15 cellular contexts compared by ENCODE assay signal in genomic region chr1:29319300-29320110, GRCh38.
DNase-seq lines count a peak whose midpoint lies in the region; ATAC-seq, FAIRE-seq and TF ChIP-seq lines count a peak whose summit lies in the region.
"Had no signal": no experiment of that assay in that cellular context is flagged by ENCODE, and none has a peak within 500 bp of the region (broad histone marks: within the 10 kb centered on the region; RNA-seq: fewer than 3 reads in every experiment).

No MANE protein-coding gene starts in this region.

- TF ChIP-seq CTCF in upper lobe of right lung (IDR thresholded peaks at IDR 0.05) (no peak), nephron progenitor cell (IDR thresholded peaks at IDR 0.05) (no peak), D721Med (IDR thresholded peaks at IDR 0.05; ENCODE audit: insufficient read depth, missing control alignments) (no peak)

- H3K4me3 Mint-ChIP-seq in nephron progenitor cell, result no peak overlapping the region
- H3K4me3 Mint-ChIP-seq: CD14-positive monocyte; CD4-positive, alpha-beta memory T cell had no signal

- H3K4me1 ChIP-seq in trophoblast cell (ENCODE audit: control insufficient read depth in 1 of 2, insufficient read depth in 2 of 2, low read length in 2 of 2) (peaks cover 0 to 6% of the 10 kb centered on the region in 2 experiments), upper lobe of right lung (no peaks in the 10 kb centered on the region)
- H3K4me1 ChIP-seq: BLaER1, HAP-1 had no signal

- no peak for FAIRE-seq in D721Med (lab: Jason Lieb, UNC)
- FAIRE-seq: H1 had no signal

- DNase-seq in H7 (peak; percentile 30), islet precursor cell (peak; percentile 44), trophoblast cell (no peak), upper lobe of right lung (peak; percentile 53), nephron progenitor cell (no peak), D721Med (ENCODE audit: insufficient read length, low spot score) (no peak)
- DNase-seq: 8988T; CD4-positive, alpha-beta memory T cell; DMS79 treated with DMSO at 0.1 percent for 48 hours; GF-D8 had no signal

- no peak overlapping the region for H2BK120ac ChIP-seq in trophoblast cell (ENCODE audit: insufficient read depth, low read length, poor library complexity)

- H3K9me3 ChIP-seq in trophoblast cell (ENCODE audit: insufficient read depth, low read depth, low read length) (no peaks in the 10 kb centered on the region), upper lobe of right lung (no peaks in the 10 kb centered on the region)
- H3K9me3 ChIP-seq: BLaER1, HAP-1 had no signal

- no peak overlapping the region for H3K18ac ChIP-seq in trophoblast cell (ENCODE audit: low read length)

- H3K36me3 Mint-ChIP-seq in nephron progenitor cell (ENCODE audit: low read depth), result peaks cover 38% of the 10 kb centered on the region
- H3K36me3 Mint-ChIP-seq: CD14-positive monocyte; CD4-positive, alpha-beta memory T cell had no signal

- H3K23ac ChIP-seq in trophoblast cell (ENCODE audit: low read length), result no peak overlapping the region

- H3K14ac ChIP-seq in trophoblast cell (ENCODE audit: low read length), result no peak overlapping the region

- H3K27ac ChIP-seq in trophoblast cell (ENCODE audit: low read depth, low read length) (no peak overlapping the region), upper lobe of right lung (no peak overlapping the region)
- H3K27ac ChIP-seq: BLaER1 had no signal

- no CpG with 5 or more reads among the region's 9 CpGs for WGBS in trophoblast cell (ENCODE audit: extremely low coverage, insufficient coverage, insufficient read length)

- H3K4me3 ChIP-seq in H7 (ENCODE audit: insufficient read depth, low read depth, low read length), result no peak overlapping the region
- H3K4me3 ChIP-seq in trophoblast cell (ENCODE audit: low read depth, low read length), result peak overlapping the region; percentile 23
- no peak overlapping the region for H3K4me3 ChIP-seq in upper lobe of right lung
- H3K4me3 ChIP-seq: BLaER1, HAP-1 had no signal

- no peak overlapping the region for H2AK5ac ChIP-seq in trophoblast cell (ENCODE audit: low read length)

- no peak for ATAC-seq in upper lobe of right lung
- ATAC-seq in HG02610 (IDR thresholded peaks at IDR 0.05; ENCODE audit: unreplicated experiment), result no peak

- no peak overlapping the region for H3K4ac ChIP-seq in trophoblast cell (ENCODE audit: low read depth, low read length)

- H4K91ac ChIP-seq in trophoblast cell (ENCODE audit: low read depth, low read length), result no peak overlapping the region

- H2BK5ac ChIP-seq in trophoblast cell (ENCODE audit: low read depth, low read length, poor library complexity), result no peak overlapping the region

- no peaks in the 10 kb centered on the region for H3K79me2 ChIP-seq in trophoblast cell (ENCODE audit: control insufficient read depth, insufficient read depth, low read length, poor library complexity)

- no peak overlapping the region for H2AFZ ChIP-seq in trophoblast cell (ENCODE audit: insufficient read depth, low read length, poor library complexity)

- peaks cover 25% of the 10 kb centered on the region for H3K4me1 Mint-ChIP-seq in nephron progenitor cell
- H3K4me1 Mint-ChIP-seq: CD14-positive monocyte; CD4-positive, alpha-beta memory T cell had no signal

- H3K36me3 ChIP-seq in H7 (replicated peaks; ENCODE audit: control insufficient read depth, insufficient read depth, low read length), result peaks cover 3% of the 10 kb centered on the region
- peaks cover 44 to 66% of the 10 kb centered on the region in 2 experiments for H3K36me3 ChIP-seq in trophoblast cell (ENCODE audit: control insufficient read depth in 1 of 2, insufficient read depth in 2 of 2, low read length in 2 of 2)
- H3K36me3 ChIP-seq in upper lobe of right lung, result peaks cover 14% of the 10 kb centered on the region
- H3K36me3 ChIP-seq: BLaER1 had no signal

- H4K8ac ChIP-seq in trophoblast cell (ENCODE audit: low read depth, low read length), result no peak overlapping the region

- no peaks in the 10 kb centered on the region for H3K27me3 Mint-ChIP-seq in nephron progenitor cell (ENCODE audit: low read depth, poor library complexity)

- no peak overlapping the region for H3K27ac Mint-ChIP-seq in nephron progenitor cell
- H3K27ac Mint-ChIP-seq: CD14-positive monocyte; CD4-positive, alpha-beta memory T cell had no signal

- H3K9me3 Mint-ChIP-seq in nephron progenitor cell, result no peaks in the 10 kb centered on the region
- H3K9me3 Mint-ChIP-seq: CD14-positive monocyte; CD4-positive, alpha-beta memory T cell had no signal

- no peak overlapping the region for H2BK12ac ChIP-seq in trophoblast cell (ENCODE audit: low read length)

- no peak overlapping the region for H3K9ac ChIP-seq in trophoblast cell (ENCODE audit: low read length)
- H3K9ac ChIP-seq: BLaER1 had no signal

- no peaks in the 10 kb centered on the region for H3K79me1 ChIP-seq in trophoblast cell (ENCODE audit: low read length)

- no peak overlapping the region for H3K4me2 ChIP-seq in trophoblast cell (ENCODE audit: low read length)
- H3K4me2 ChIP-seq: BLaER1 had no signal

- no peak overlapping the region for H4K12ac ChIP-seq in trophoblast cell (ENCODE audit: low read depth, low read length)

- intact Hi-C loops in upper lobe of right lung (cut with DNase I), result no loop called here

- H3K27me3 ChIP-seq in H7 (ENCODE audit: control insufficient read depth, insufficient read depth, low read length) (no peaks in the 10 kb centered on the region), trophoblast cell (ENCODE audit: insufficient read depth, low read length) (no peaks in the 10 kb centered on the region), upper lobe of right lung (no peaks in the 10 kb centered on the region)
- H3K27me3 ChIP-seq: BLaER1 had no signal

Comparison
In these comparisons a context has a peak if more than half of its experiments do, and no peak if none do; other contexts are left out.
1. DNase-seq: peak in H7 (single experiment), islet precursor cell (single experiment) and upper lobe of right lung (single experiment); none in trophoblast cell (0 of 2), nephron progenitor cell (single experiment) and D721Med (single experiment).